7 cellular contexts compared by ENCODE assay signal in the genomic region with DNA sequence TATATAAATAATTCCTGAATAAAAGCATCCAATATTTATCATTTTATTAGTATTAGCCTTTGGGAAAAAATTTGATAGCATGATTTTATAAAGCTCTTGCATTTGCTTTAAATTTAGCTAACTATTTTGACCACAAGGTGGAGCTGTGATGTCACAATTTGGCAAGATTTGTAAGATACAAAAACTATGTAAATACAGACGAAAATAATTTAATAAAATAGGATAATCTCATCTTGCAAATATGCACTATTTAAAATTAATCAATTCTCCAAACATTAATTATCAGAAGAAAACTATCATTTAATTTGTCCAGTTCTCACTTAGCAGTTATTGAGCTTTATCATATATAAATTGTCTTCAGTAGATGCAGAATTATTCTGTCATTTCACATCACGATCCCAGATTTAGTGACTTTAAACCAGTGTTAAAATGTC.
DNase-seq lines count a peak whose midpoint lies in the region; ATAC-seq and TF ChIP-seq lines count a peak whose summit lies in the region.

No MANE protein-coding gene starts in this region.

- peak; percentile 41 for TF ChIP-seq CTCF in HFF-Myc (IDR thresholded peaks at IDR 0.05; ENCODE audit: low read depth, low read length, missing control alignments)
- TF ChIP-seq CTCF in psoas muscle (IDR thresholded peaks at IDR 0.05), result peak; percentile 80

- no peak for ATAC-seq in psoas muscle

- intact Hi-C loops in psoas muscle (cut with DNase I), result loop anchor here (2.0 to 10.0 kb wide), 4 partner anchors 119 to 262 kb away; no protein-coding TSS in a partner anchor

- H3K4me3 ChIP-seq in HFF-Myc (replicated peaks; ENCODE audit: low read depth, low read length) (no peak overlapping the region), psoas muscle (no peak overlapping the region)

- no peak for TF ChIP-seq POLR2A in erythroblast (IDR thresholded peaks at IDR 0.05; ENCODE audit: low read length)

- 33 to 39% (median 33%) methylated on average over 2 of the region's 2 CpGs for WGBS in psoas muscle, 3 donors

- H3K27me3 ChIP-seq in psoas muscle (ENCODE audit: insufficient read depth in 3 of 3, low read length in 2 of 3), result no peaks in the 10 kb centered on the region

- no peak overlapping the region for H3K27ac ChIP-seq in psoas muscle

- H3K9me3 ChIP-seq in psoas muscle, result no peaks in the 10 kb centered on the region

- no peaks in the 10 kb centered on the region for H3K4me1 ChIP-seq in psoas muscle

- DNase-seq in DMS79 (lab: John Stamatoyannopoulos, UW), result peak; percentile 7
- peak; percentile 47 for DNase-seq in HFF-Myc (ENCODE audit: extremely low read depth, low read depth)
- peak; percentile 78 for DNase-seq in OCI-M1 (lab: John Stamatoyannopoulos, UW)
- peak; percentile 50 to 78 for DNase-seq in erythroblast (lab: John Stamatoyannopoulos, UW)
- no peak for DNase-seq in psoas muscle
- no peak for DNase-seq in HuH-7.5 (ENCODE audit: low spot score)
- no peak for DNase-seq in activated gamma-delta T cell (lab: John Stamatoyannopoulos, UW)

- H3K36me3 ChIP-seq in psoas muscle (ENCODE audit: insufficient read depth in 1 of 2, low read depth in 1 of 2), result peaks cover 0 to under 1% of the 10 kb centered on the region in 2 donors

Comparison
In these comparisons a context has a peak if more than half of its experiments do, and no peak if none do; other contexts are left out.
1. DNase-seq: peak in DMS79 (single experiment), HFF-Myc (single experiment), OCI-M1 (single experiment) and erythroblast (2 of 2); none in psoas muscle (0 of 2), HuH-7.5 (single experiment) and activated gamma-delta T cell (single experiment).